ENCODE assay signal across 19 cellular contexts in the genomic region with DNA sequence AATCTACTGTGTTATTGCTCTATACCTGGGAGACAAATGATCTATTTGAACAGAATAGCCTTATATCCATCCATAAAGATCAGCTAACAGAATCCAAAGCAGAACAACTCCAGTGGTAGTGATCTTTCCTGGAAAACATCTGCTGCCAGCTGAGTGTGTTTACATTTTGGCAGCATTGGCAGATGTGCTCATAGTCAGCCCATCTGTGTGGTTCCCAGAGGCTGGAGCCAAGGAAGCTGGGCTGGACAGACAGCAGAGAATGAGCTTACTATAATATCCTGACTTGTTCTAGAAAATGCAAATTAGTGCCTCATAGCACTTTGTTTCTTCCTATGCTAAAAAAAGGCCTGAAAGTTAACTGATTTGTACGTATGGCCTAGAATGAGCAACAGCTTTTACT.
DNase-seq lines count a peak whose midpoint lies in the region; TF ChIP-seq lines count a peak whose summit lies in the region.
"Had no signal": no experiment of that assay in that cellular context is flagged by ENCODE, and none has a peak within 500 bp of the region (broad histone marks: within the 10 kb centered on the region; RNA-seq: fewer than 3 reads in every experiment).

No MANE protein-coding gene starts in this region.

- no peaks in the 10 kb centered on the region for H3K4me1 ChIP-seq in vagina
- H3K4me1 ChIP-seq: BLaER1 treated with 17β-estradiol and CSF1 and Interleukin-3, amounts not matched to agents 10 nM and 100 nM; breast epithelium; gastrocnemius medialis; lower lobe of right lung had no signal

- CTCF ChIA-PET in activated CD4-positive, alpha-beta memory T cell treated with anti-CD3 and anti-CD28 coated beads for 36 hours (lab: Charles Lee) = interaction anchor here (1.0 kb wide), 1 partner anchor 318 kb away, joined by 3 read pairs; no protein-coding TSS in a partner anchor

- H3K4me1 Mint-ChIP-seq in activated CD4-positive, alpha-beta memory T cell treated with anti-CD3 and anti-CD28 coated beads for 36 hours (ENCODE audit: low read depth) = no peaks in the 10 kb centered on the region
- H3K4me1 Mint-ChIP-seq in activated T-cell treated with anti-CD3 and anti-CD28 coated beads, Interleukin-2, amount 50 U/mL, for 24 hours (ENCODE audit: low read depth) = peaks cover 10% of the 10 kb centered on the region
- H3K4me1 Mint-ChIP-seq: activated naive CD4-positive, alpha-beta T cell treated with anti-CD3 and anti-CD28 coated beads, Interleukin-2, amount 10 ng/mL, durations not matched to agents 7 days and 5 days; nephron had no signal

- POLR2A ChIA-PET in activated CD4-positive, alpha-beta memory T cell treated with anti-CD3 and anti-CD28 coated beads for 36 hours (lab: Charles Lee) = interaction anchor here (0.8 kb wide), 1 partner anchor 69 kb away, joined by 3 read pairs; no protein-coding TSS in a partner anchor

- H3K27ac Mint-ChIP-seq in activated CD4-positive, alpha-beta memory T cell treated with anti-CD3 and anti-CD28 coated beads for 36 hours = no peak overlapping the region
- H3K27ac Mint-ChIP-seq in activated T-cell treated with anti-CD3 and anti-CD28 coated beads, Interleukin-2, amount 50 U/mL, for 24 hours = no peak overlapping the region
- H3K27ac Mint-ChIP-seq: activated naive CD4-positive, alpha-beta T cell treated with anti-CD3 and anti-CD28 coated beads, Interleukin-2, amount 10 ng/mL, durations not matched to agents 7 days and 5 days; GM23338; nephron had no signal

- DNase-seq in ELR (ENCODE audit: low read depth) = peak; percentile 18
- DNase-seq in NCI-H510A (lab: John Stamatoyannopoulos, UW) = peak; percentile 19
- peak; percentile 45 for DNase-seq in dedifferentiated amniotic fluid mesenchymal stem cell (ENCODE audit: extremely low spot score)
- peak; percentile 85 for DNase-seq in pons (ENCODE audit: low spot score)
- no peak for DNase-seq in activated CD4-positive, alpha-beta memory T cell treated with anti-CD3 and anti-CD28 coated beads for 36 hours
- no peak for DNase-seq in activated T-cell treated with anti-CD3 and anti-CD28 coated beads, Interleukin-2, amount 50 U/mL, for 24 hours
- no peak for DNase-seq in vagina (ENCODE audit: extremely low spot score in 2 of 2)
- DNase-seq: activated CD4-positive, alpha-beta T cell treated with anti-CD3 and anti-CD28 coated beads for 48 hours; activated naive CD4-positive, alpha-beta T cell treated with anti-CD3 and anti-CD28 coated beads, Interleukin-2, amount 10 ng/mL, durations not matched to agents 7 days and 5 days; DND-41; gastrocnemius medialis; Kasumi-1; lower lobe of right lung; NCI-H146 had no signal

- H3K4me3 ChIP-seq in vagina = no peak overlapping the region
- H3K4me3 ChIP-seq: BLaER1 treated with 17β-estradiol and CSF1 and Interleukin-3, amounts not matched to agents 10 nM and 100 nM; breast epithelium; gastrocnemius medialis; GM23338; lower lobe of right lung; SJSA1 had no signal

- H3K9me3 Mint-ChIP-seq in activated CD4-positive, alpha-beta memory T cell treated with anti-CD3 and anti-CD28 coated beads for 36 hours = peaks cover 24% of the 10 kb centered on the region
- peaks cover 20% of the 10 kb centered on the region for H3K9me3 Mint-ChIP-seq in activated T-cell treated with anti-CD3 and anti-CD28 coated beads, Interleukin-2, amount 50 U/mL, for 24 hours
- H3K9me3 Mint-ChIP-seq: GM23338, nephron had no signal

- no peaks in the 10 kb centered on the region for H3K36me3 ChIP-seq in vagina
- H3K36me3 ChIP-seq: breast epithelium, gastrocnemius medialis, lower lobe of right lung, SJSA1 had no signal

- no peaks in the 10 kb centered on the region for H3K27me3 ChIP-seq in vagina
- H3K27me3 ChIP-seq: BLaER1 treated with 17β-estradiol and CSF1 and Interleukin-3, amounts not matched to agents 10 nM and 100 nM; breast epithelium; gastrocnemius medialis; SJSA1 had no signal

- no peaks in the 10 kb centered on the region for H3K9me3 ChIP-seq in vagina
- H3K9me3 ChIP-seq: breast epithelium, gastrocnemius medialis, lower lobe of right lung, SJSA1 had no signal

- TF ChIP-seq CTCF in vagina (IDR thresholded peaks at IDR 0.05) = no peak

- no peak overlapping the region for H3K27ac ChIP-seq in vagina
- H3K27ac ChIP-seq: BLaER1 treated with 17β-estradiol and CSF1 and Interleukin-3, amounts not matched to agents 10 nM and 100 nM; breast epithelium; gastrocnemius medialis; lower lobe of right lung; SJSA1 had no signal

- intact Hi-C loops in activated CD4-positive, alpha-beta memory T cell treated with anti-CD3 and anti-CD28 coated beads for 36 hours (cut with micrococcal nuclease) = no loop called here
- intact Hi-C loops in vagina (cut with DNase I) = no loop called here

- no peaks in the 10 kb centered on the region for H3K27me3 Mint-ChIP-seq in activated CD4-positive, alpha-beta memory T cell treated with anti-CD3 and anti-CD28 coated beads for 36 hours
- no peaks in the 10 kb centered on the region for H3K27me3 Mint-ChIP-seq in activated T-cell treated with anti-CD3 and anti-CD28 coated beads, Interleukin-2, amount 50 U/mL, for 24 hours
- H3K27me3 Mint-ChIP-seq: activated naive CD4-positive, alpha-beta T cell treated with anti-CD3 and anti-CD28 coated beads, Interleukin-2, amount 10 ng/mL, durations not matched to agents 7 days and 5 days had no signal

- H3K36me3 Mint-ChIP-seq in activated CD4-positive, alpha-beta memory T cell treated with anti-CD3 and anti-CD28 coated beads for 36 hours = peaks cover 7% of the 10 kb centered on the region
- peaks cover 17% of the 10 kb centered on the region for H3K36me3 Mint-ChIP-seq in activated T-cell treated with anti-CD3 and anti-CD28 coated beads, Interleukin-2, amount 50 U/mL, for 24 hours (ENCODE audit: low read depth)

- no peak for TF ChIP-seq POLR2A in vagina (IDR thresholded peaks at IDR 0.05)

- H3K4me3 Mint-ChIP-seq in activated CD4-positive, alpha-beta memory T cell treated with anti-CD3 and anti-CD28 coated beads for 36 hours = no peak overlapping the region
- no peak overlapping the region for H3K4me3 Mint-ChIP-seq in activated T-cell treated with anti-CD3 and anti-CD28 coated beads, Interleukin-2, amount 50 U/mL, for 24 hours
- H3K4me3 Mint-ChIP-seq: activated naive CD4-positive, alpha-beta T cell treated with anti-CD3 and anti-CD28 coated beads, Interleukin-2, amount 10 ng/mL, durations not matched to agents 7 days and 5 days; GM23338; nephron had no signal

Comparison
In these comparisons a context has a peak if more than half of its experiments do, and no peak if none do; other contexts are left out.
1. DNase-seq: peak in ELR (single experiment), NCI-H510A (single experiment), dedifferentiated amniotic fluid mesenchymal stem cell (single experiment) and pons (single experiment); none in activated CD4-positive, alpha-beta memory T cell treated with anti-CD3 and anti-CD28 coated beads for 36 hours (single experiment), activated T-cell treated with anti-CD3 and anti-CD28 coated beads, Interleukin-2, amount 50 U/mL, for 24 hours (single experiment) and vagina (0 of 2).